In genomic region chr19:41570639-41571112, GRCh38 we compare ENCODE assay signal across 8 cellular contexts. TPM values are rescaled to one million over a fixed set of nuclear protein-coding genes. Genes with fewer than 3 reads are reported as not detected.
DNase-seq lines count a peak whose midpoint lies in the region; ATAC-seq and TF ChIP-seq lines count a peak whose summit lies in the region.

No MANE protein-coding gene starts in this region.

- DNase-seq in NCI-H1436 (lab: John Stamatoyannopoulos, UW) (peak; percentile 80), NCI-H1436 treated with DMSO at 0.1 percent for 48 hours (lab: John Stamatoyannopoulos, UW) (no peak), NCI-H1694 treated with DMSO at 0.1 percent for 48 hours (lab: John Stamatoyannopoulos, UW) (peak; percentile 49), T-helper 9 cell (peak; percentile 88), ascending aorta (ENCODE audit: low spot score in 2 of 2) (peak in 1 of 2 donors; percentile 78), hypothalamus (lab: John Stamatoyannopoulos, UW) (peak in 28 of 51 donors; percentile 6 to 75 (median 36)), spleen (peak; percentile 97)

- H3K27ac ChIP-seq in ascending aorta: no peak overlapping the region
- no peak overlapping the region for H3K27ac ChIP-seq in spleen

- H3K4me3 ChIP-seq in ascending aorta (no peak overlapping the region), spleen (no peak overlapping the region)

- no peaks in the 10 kb centered on the region for H3K4me1 ChIP-seq in ascending aorta
- peaks cover 2 to 31% (median 16%) of the 10 kb centered on the region in 6 donors for H3K4me1 ChIP-seq in spleen

- H3K9me3 ChIP-seq in ascending aorta (peaks cover 0 to 2% of the 10 kb centered on the region in 2 donors), spleen (no peaks in the 10 kb centered on the region)

- TF ChIP-seq CTCF in ascending aorta (IDR thresholded peaks at IDR 0.05) (peak; percentile 47 to 64 (median 60)), spleen (IDR thresholded peaks at IDR 0.05 in 8 of 11, conservative IDR thresholded peaks at IDR 0.05 in 3 of 11) (peak; percentile 75 to 97 (median 94))

- 3 to 8% (median 5%) methylated on average over 7 of the region's 7 CpGs for WGBS in spleen, 5 donors

- H3K36me3 ChIP-seq in ascending aorta (no peaks in the 10 kb centered on the region), spleen (peaks cover 0 to 16% (median 0%) of the 10 kb centered on the region in 6 donors)

- no peaks in the 10 kb centered on the region for H3K27me3 ChIP-seq in ascending aorta
- peaks cover 0 to 31% (median 9%) of the 10 kb centered on the region in 7 donors for H3K27me3 ChIP-seq in spleen (replicated peaks in 1 of 7)

- TF ChIP-seq POLR2A in spleen (IDR thresholded peaks at IDR 0.05) (no peak), GM18505 (IDR thresholded peaks at IDR 0.05; ENCODE audit: borderline replicate concordance, extremely low read depth, insufficient read depth, insufficient read length) (no peak)

- intact Hi-C loops in ascending aorta (cut with DNase I): no loop called here
- intact Hi-C loops in spleen (cut with DNase I; ENCODE audit: low total_unique reads): loop anchor here (5.0 kb wide), 2 partner anchors 33 to 118 kb away; no protein-coding TSS in a partner anchor

- ATAC-seq in GM18505 (IDR thresholded peaks at IDR 0.05; ENCODE audit: unreplicated experiment): no peak

RNA-seq across cellular contexts. Expression of gene CEACAM21, which starts 5.3 kb away (rescaled TPM):
- total RNA-seq in ascending aorta (not detected), spleen (10 to 100 TPM; 12.1 to 22.9 (median 20.0) TPM)
- 10 to 100 TPM; 10.3 to 21.0 (median 17.4) TPM for polyA plus RNA-seq in spleen

RNA-seq across cellular contexts. Expression of gene CEACAM4, which starts 56.2 kb away (rescaled TPM):
- total RNA-seq in ascending aorta (not detected), spleen (10 to 100 TPM; 11.0 to 76.4 (median 28.4) TPM)
- polyA plus RNA-seq in spleen: 1 to 10 TPM; 3.3 to 9.0 (median 4.5) TPM

Comparison
In these comparisons a context has a peak if more than half of its experiments do, and no peak if none do; other contexts are left out.
1. RNA of gene CEACAM21, which starts 5.3 kb away (total RNA-seq): 12.1 to 22.9 TPM in spleen; not detected in ascending aorta (single experiment); every median in the first group is over 10 times any median in the second.
2. RNA of gene CEACAM4, which starts 56.2 kb away (total RNA-seq): 11.0 to 76.4 TPM in spleen; not detected in ascending aorta (single experiment); every median in the first group is over 10 times any median in the second.